11 cellular contexts compared by ENCODE assay signal in the genomic region with DNA sequence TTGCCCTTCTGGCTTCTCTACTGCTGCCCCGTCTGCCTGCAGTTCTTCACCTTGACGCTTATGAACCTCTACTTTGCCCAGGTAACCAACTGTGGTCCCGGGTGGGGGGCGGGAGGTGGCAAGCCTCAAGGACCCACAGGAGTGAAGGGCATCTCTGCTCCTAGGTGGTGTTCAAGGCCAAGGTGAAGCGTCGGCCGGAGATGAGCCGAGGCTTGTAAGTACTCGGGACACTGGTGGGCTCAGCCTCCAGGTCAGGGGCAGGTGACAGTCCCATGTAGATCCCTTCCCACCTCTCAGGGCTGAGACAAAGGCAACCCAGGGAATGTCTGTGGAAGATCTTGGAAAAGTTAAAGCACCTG. TPM values are rescaled to one million over a fixed set of nuclear protein-coding genes. Genes with fewer than 3 reads are reported as not detected.
DNase-seq lines count a peak whose midpoint lies in the region; ATAC-seq and TF ChIP-seq lines count a peak whose summit lies in the region.
"Had no signal": no experiment of that assay in that cellular context is flagged by ENCODE, and none has a peak within 500 bp of the region (broad histone marks: within the 10 kb centered on the region; RNA-seq: fewer than 3 reads in every experiment).

No MANE protein-coding gene starts in this region.

- no peaks in the 10 kb centered on the region for H3K9me3 ChIP-seq in SU-DHL-6 (ENCODE audit: insufficient read depth, low read length)
- H3K9me3 ChIP-seq: right atrium auricular region, transverse colon had no signal

- peaks cover 4% of the 10 kb centered on the region; the same call in 1 of the 2 replicates for H3F3A ChIP-seq in SU-DHL-6 (ENCODE audit: insufficient read depth)

- peak overlapping the region; percentile 73 to 91 (median 86) for H3K27ac Mint-ChIP-seq in immature natural killer cell
- H3K27ac Mint-ChIP-seq in stimulated activated naive CD8-positive, alpha-beta T cell treated with anti-CD3 and anti-CD28 coated beads, Interleukin-15, amount 100 ng/mL, for 72 hours: peak overlapping the region in 1 of 2 donors; percentile 66

- in situ Hi-C loops in GM13976 (cut with MboI; ENCODE audit: low sequenced_read_pairs, unreplicated experiment): loop anchor here (25.0 kb wide), 1 partner anchor 299 kb away; a partner anchor contains a TSS

- no peak for TF ChIP-seq CTCF in SU-DHL-6 (IDR thresholded peaks at IDR 0.05; ENCODE audit: insufficient read depth, low read length, poor library complexity, severe bottlenecking)
- no peak for TF ChIP-seq CTCF in GM13976 (IDR thresholded peaks at IDR 0.05; ENCODE audit: borderline replicate concordance, control extremely low read depth, extremely low read depth, insufficient read depth, missing control alignments)

- H3K36me3 ChIP-seq in SU-DHL-6 (ENCODE audit: low read length): no peaks in the 10 kb centered on the region
- H3K36me3 ChIP-seq: transverse colon had no signal

- no peaks in the 10 kb centered on the region for H3K9me3 Mint-ChIP-seq in immature natural killer cell
- H3K9me3 Mint-ChIP-seq in stimulated activated naive CD8-positive, alpha-beta T cell treated with anti-CD3 and anti-CD28 coated beads, Interleukin-15, amount 100 ng/mL, for 72 hours: no peaks in the 10 kb centered on the region

- H3K27me3 Mint-ChIP-seq in immature natural killer cell (ENCODE audit: low read depth in 3 of 3): peaks cover 2 to 15% (median 13%) of the 10 kb centered on the region in 3 donors
- H3K27me3 Mint-ChIP-seq in stimulated activated naive CD8-positive, alpha-beta T cell treated with anti-CD3 and anti-CD28 coated beads, Interleukin-15, amount 100 ng/mL, for 72 hours: peaks cover 13% of the 10 kb centered on the region

- no peaks in the 10 kb centered on the region for H3K9me2 ChIP-seq in SU-DHL-6 (replicated peaks; ENCODE audit: insufficient read depth, low read length)

- H3K4me1 Mint-ChIP-seq in immature natural killer cell: peaks cover 13 to 16% of the 10 kb centered on the region in 2 donors
- H3K4me1 Mint-ChIP-seq in stimulated activated naive CD8-positive, alpha-beta T cell treated with anti-CD3 and anti-CD28 coated beads, Interleukin-15, amount 100 ng/mL, for 72 hours: peaks cover 43% of the 10 kb centered on the region

- H4K20me1 ChIP-seq in SU-DHL-6 (ENCODE audit: low read depth, low read length): no peaks in the 10 kb centered on the region

- peak overlapping the region; percentile 74 to 84 (median 79) for H3K4me3 Mint-ChIP-seq in immature natural killer cell
- H3K4me3 Mint-ChIP-seq in stimulated activated naive CD8-positive, alpha-beta T cell treated with anti-CD3 and anti-CD28 coated beads, Interleukin-15, amount 100 ng/mL, for 72 hours: peak overlapping the region; percentile 77 to 97

- no peak overlapping the region for H3K9ac ChIP-seq in SU-DHL-6 (ENCODE audit: low read length)

- H3K79me2 ChIP-seq in SU-DHL-6 (ENCODE audit: insufficient read depth, low read length): 0 out of 2 replicates have a peak, but pooled peaks cover 4% of the 10 kb centered on the region

- intact Hi-C loops in Right ventricle myocardium inferior (cut with DNase I) (loop anchor here (5.0 kb wide), 1 partner anchor 84 kb away; no protein-coding TSS in a partner anchor), cardiac septum (cut with DNase I) (no loop called here)

- H3K4me2 ChIP-seq in SU-DHL-6 (ENCODE audit: low read depth, low read length, poor library complexity, severe bottlenecking): peak overlapping the region; percentile 99

- peak; percentile 68 for DNase-seq in Right ventricle myocardium inferior (ENCODE audit: missing footprints)
- DNase-seq in cardiac septum (ENCODE audit: low spot score): no peak
- no peak for DNase-seq in immature natural killer cell
- no peak for DNase-seq in stimulated activated naive CD8-positive, alpha-beta T cell treated with anti-CD3 and anti-CD28 coated beads, Interleukin-15, amount 100 ng/mL, for 72 hours
- no peak for DNase-seq in GM13976 (ENCODE audit: low spot score)
- no peak for DNase-seq in amniotic stem cell (lab: John Stamatoyannopoulos, UW)
- DNase-seq: effector CD4-positive, alpha-beta T cell had no signal

- ATAC-seq in Right ventricle myocardium inferior (no peak), GM19467 (IDR thresholded peaks at IDR 0.05; ENCODE audit: unreplicated experiment) (no peak)
- no peak for ATAC-seq in stimulated activated naive CD8-positive, alpha-beta T cell treated with anti-CD3 and anti-CD28 coated beads, Interleukin-15, amount 100 ng/mL, for 72 hours

- H3K27me3 ChIP-seq in SU-DHL-6 (ENCODE audit: low read length): no peaks in the 10 kb centered on the region

- H3K27ac ChIP-seq in SU-DHL-6 (ENCODE audit: low read depth, low read length): no peak overlapping the region

- peaks cover 0 to 5% (median 0%) of the 10 kb centered on the region in 3 donors for H3K36me3 Mint-ChIP-seq in immature natural killer cell

- no peak overlapping the region for H2AFZ ChIP-seq in SU-DHL-6 (ENCODE audit: low read depth, low read length, severe bottlenecking)

- no peak overlapping the region for H3K4me3 ChIP-seq in SU-DHL-6 (ENCODE audit: insufficient read depth, low read length, poor library complexity, severe bottlenecking)

RNA-seq across cellular contexts. Expression of a gene that starts 1.1 kb away (rescaled TPM):
- total RNA-seq in Right ventricle myocardium inferior (28.6 TPM), cardiac septum (37.7 TPM)
- polyA plus RNA-seq in immature natural killer cell: 10 to 100 TPM in 1 of 3 donors, 1 to 10 TPM in 2; 6.9 to 11.6 (median 7.4) TPM

RNA-seq across cellular contexts. Expression of a gene that starts 2.3 kb away (rescaled TPM):
- 89.1 TPM for total RNA-seq in Right ventricle myocardium inferior
- 45.9 TPM for total RNA-seq in cardiac septum
- 10 to 100 TPM; 67.7 to 87.5 (median 77.3) TPM for polyA plus RNA-seq in immature natural killer cell

RNA-seq across cellular contexts. Expression of a gene that starts 4.3 kb away (rescaled TPM):
- total RNA-seq in Right ventricle myocardium inferior (not detected), cardiac septum (not detected)
- not detected for polyA plus RNA-seq in immature natural killer cell
- total RNA-seq: right atrium auricular region had no signal

RNA-seq across cellular contexts. Expression of a gene that starts 13.4 kb away (rescaled TPM):
- total RNA-seq in Right ventricle myocardium inferior (not detected), cardiac septum (not detected)
- polyA plus RNA-seq in immature natural killer cell: not detected
- total RNA-seq: right atrium auricular region had no signal

RNA-seq across cellular contexts. Expression of a gene that starts 18.5 kb away (rescaled TPM):
- total RNA-seq in Right ventricle myocardium inferior (217 TPM), cardiac septum (116 TPM)
- polyA plus RNA-seq in immature natural killer cell: 10 to 100 TPM in 1 of 3 donors, 1 to 10 TPM in 2; 4.6 to 18.0 (median 8.7) TPM
